Comparison of ENCODE assay signal across 18 cellular contexts in the genomic region with DNA sequence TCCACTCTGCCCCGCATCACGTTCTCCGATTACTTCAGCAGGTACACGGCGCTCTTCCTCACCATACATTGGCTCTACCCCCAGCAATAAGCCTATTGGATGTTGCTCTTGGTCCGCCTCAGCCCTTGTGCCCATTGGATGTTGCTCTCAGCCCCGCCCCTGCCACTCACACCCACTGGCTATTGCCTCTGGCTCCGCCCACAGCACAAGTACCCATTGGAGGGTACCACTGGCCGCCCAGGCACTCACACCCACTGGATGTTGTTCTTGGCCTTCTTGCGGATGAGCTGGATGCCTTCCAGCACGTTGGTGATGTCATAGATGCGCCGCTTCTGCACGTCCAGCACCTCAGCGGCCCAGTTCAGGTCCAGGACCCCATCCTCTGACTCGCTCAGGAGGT. TPM values are rescaled to one million over a fixed set of nuclear protein-coding genes. Genes with fewer than 3 reads are reported as not detected.
DNase-seq lines count a peak whose midpoint lies in the region; ATAC-seq and TF ChIP-seq lines count a peak whose summit lies in the region.
"Had no signal": no experiment of that assay in that cellular context is flagged by ENCODE, and none has a peak within 500 bp of the region (broad histone marks: within the 10 kb centered on the region; RNA-seq: fewer than 3 reads in every experiment).

No MANE protein-coding gene starts in this region.

- H4K5ac ChIP-seq in mesendoderm (ENCODE audit: low read length) = no peak overlapping the region

- H3K9me3 Mint-ChIP-seq in Caco-2 (ENCODE audit: unreplicated experiment) = no peaks in the 10 kb centered on the region
- H3K9me3 Mint-ChIP-seq: naive thymus-derived CD4-positive, alpha-beta T cell had no signal

- H3K4me3 ChIP-seq in Caco-2 (ENCODE audit: low read depth, low read length) (no peak overlapping the region), mesendoderm (ENCODE audit: low read length) (no peak overlapping the region), gastrocnemius medialis (no peak overlapping the region)
- H3K4me3 ChIP-seq: lower lobe of right lung, psoas muscle had no signal

- ATAC-seq in gastrocnemius medialis (no peak), GM19455 (IDR thresholded peaks at IDR 0.05; ENCODE audit: unreplicated experiment) (no peak), HG03175 (IDR thresholded peaks at IDR 0.05; ENCODE audit: unreplicated experiment) (no peak)
- ATAC-seq: foreskin keratinocyte; lower lobe of right lung; naive thymus-derived CD4-positive, alpha-beta T cell; psoas muscle; Right ventricle myocardium inferior had no signal

- peak; percentile 50 for DNase-seq in activated CD4-positive, alpha-beta T cell treated with anti-CD3 and anti-CD28 coated beads for 48 hours
- no peak for DNase-seq in activated CD4-positive, alpha-beta T cell treated with anti-CD3 and anti-CD28 coated beads for 1 hour
- DNase-seq in Caco-2 (peak; percentile 30 to 46), SK-N-DZ (ENCODE audit: low spot score) (peak; percentile 45), mesendoderm (peak; percentile 46), gastrocnemius medialis (no peak)
- DNase-seq: activated CD4-positive, alpha-beta T cell treated with anti-CD3 and anti-CD28 coated beads, Interleukin-2, amount 50 U/mL, for 1 hour; DMS79; foreskin keratinocyte; lower lobe of right lung; naive thymus-derived CD4-positive, alpha-beta T cell; NCI-H187; psoas muscle; stimulated activated CD4-positive, alpha-beta T cell treated with anti-CD3 and anti-CD28 coated beads, Interleukin-12 subunit alpha, Interleukin-12 subunit beta, amount 100 ng/mL, for 4 hours; T-helper 9 cell had no signal

- no peaks in the 10 kb centered on the region for H3K79me1 ChIP-seq in mesendoderm (ENCODE audit: low read length)

- H3K9me3 ChIP-seq in Caco-2 (no peaks in the 10 kb centered on the region), gastrocnemius medialis (no peaks in the 10 kb centered on the region)
- H3K9me3 ChIP-seq: lower lobe of right lung, psoas muscle had no signal

- no TSS peak for BruUV-seq in Caco-2 (replicated peaks; lab: Mats Ljungman, UMichigan)

- H3K4me3 Mint-ChIP-seq in Caco-2 (ENCODE audit: unreplicated experiment) = no peak overlapping the region
- H3K4me3 Mint-ChIP-seq: naive thymus-derived CD4-positive, alpha-beta T cell had no signal

- H3K4ac ChIP-seq in mesendoderm (ENCODE audit: low read depth, low read length) = no peak overlapping the region

- no peak overlapping the region for H4K8ac ChIP-seq in mesendoderm (ENCODE audit: low read depth, low read length)

- no peak for TF ChIP-seq POLR2A in gastrocnemius medialis (IDR thresholded peaks at IDR 0.05)

- CTCF ChIA-PET in Caco-2 (lab: Charles Lee) = no interaction called here

- POLR2A ChIA-PET in Caco-2 (lab: Charles Lee) = no interaction called here

- H3K4me1 Mint-ChIP-seq in Caco-2 (ENCODE audit: low read depth, unreplicated experiment) = no peaks in the 10 kb centered on the region

- no peak overlapping the region for H3K4me2 ChIP-seq in mesendoderm (ENCODE audit: low read length)

- H3K27ac Mint-ChIP-seq in Caco-2 (ENCODE audit: unreplicated experiment) = no peak overlapping the region

- TF ChIP-seq CTCF in Caco-2 (IDR thresholded peaks at IDR 0.05; ENCODE audit: insufficient read depth in 1 of 2, low read depth in 1 of 2, low read length in 1 of 2, severe bottlenecking in 1 of 2, unreplicated experiment in 1 of 2) (no peak), gastrocnemius medialis (IDR thresholded peaks at IDR 0.05 in 4 of 5, conservative IDR thresholded peaks at IDR 0.05 in 1 of 5) (no peak)

- H3K36me3 ChIP-seq in Caco-2 (ENCODE audit: control insufficient read depth, insufficient read depth, low read length) (no peaks in the 10 kb centered on the region; the same call in 1 of the 2 replicates), mesendoderm (ENCODE audit: control insufficient read depth, insufficient read depth, low read length) (no peaks in the 10 kb centered on the region), gastrocnemius medialis (no peaks in the 10 kb centered on the region)
- H3K36me3 ChIP-seq: lower lobe of right lung had no signal

- in situ Hi-C loops in gastrocnemius medialis (cut with MboI; ENCODE audit: low sequenced_read_pairs in 4 of 4) = no loop called here

- whole genome bisulfite sequencing in mesendoderm (ENCODE audit: extremely low coverage, insufficient coverage, low lambda C conversion rate) = no CpG with 5 or more reads among the region's 16 CpGs

- no peaks in the 10 kb centered on the region for H3K79me2 ChIP-seq in mesendoderm (ENCODE audit: control insufficient read depth, insufficient read depth, low read length)

- H2BK120ac ChIP-seq in mesendoderm (ENCODE audit: low read depth, low read length) = no peak overlapping the region

- no peaks in the 10 kb centered on the region for H3K27me3 ChIP-seq in Caco-2 (replicated peaks; ENCODE audit: control insufficient read depth, insufficient read depth, low read length)
- H3K27me3 ChIP-seq in mesendoderm (ENCODE audit: insufficient read depth, low read length, poor library complexity) = no peaks in the 10 kb centered on the region
- no peaks in the 10 kb centered on the region for H3K27me3 ChIP-seq in gastrocnemius medialis
- H3K27me3 ChIP-seq: foreskin keratinocyte had no signal

- no peak overlapping the region for H2BK5ac ChIP-seq in mesendoderm (ENCODE audit: low read length)

- H3K36me3 Mint-ChIP-seq in Caco-2 (ENCODE audit: insufficient read depth, unreplicated experiment) = peaks cover 28% of the 10 kb centered on the region

- H2BK15ac ChIP-seq in mesendoderm (replicated peaks; ENCODE audit: low read depth) = no peak overlapping the region

- H2AK5ac ChIP-seq in mesendoderm (ENCODE audit: low read length) = no peak overlapping the region

- H3K27ac ChIP-seq in mesendoderm (ENCODE audit: low read depth, low read length) = no peak overlapping the region
- H3K27ac ChIP-seq in gastrocnemius medialis = no peak overlapping the region
- H3K27ac ChIP-seq: foreskin keratinocyte, lower lobe of right lung, psoas muscle had no signal

- H3K9ac ChIP-seq in mesendoderm (ENCODE audit: low read length) = no peak overlapping the region

- H3K18ac ChIP-seq in mesendoderm (ENCODE audit: low read length) = no peak overlapping the region

- no peak overlapping the region for H3K23ac ChIP-seq in mesendoderm (ENCODE audit: low read length)

- H3K56ac ChIP-seq in mesendoderm (ENCODE audit: low read length) = no peak overlapping the region

- intact Hi-C loops in Caco-2 (cut with micrococcal nuclease; ENCODE audit: unreplicated experiment) (no loop called here), gastrocnemius medialis (cut with DNase I; ENCODE audit: low total_unique reads) (no loop called here)

- H3K4me1 ChIP-seq in Caco-2 = no peaks in the 10 kb centered on the region
- H3K4me1 ChIP-seq in mesendoderm (ENCODE audit: control insufficient read depth, low read depth, low read length) = no peaks in the 10 kb centered on the region
- H3K4me1 ChIP-seq in gastrocnemius medialis = no peaks in the 10 kb centered on the region
- H3K4me1 ChIP-seq: foreskin keratinocyte, psoas muscle had no signal

- no peaks in the 10 kb centered on the region for H3K27me3 Mint-ChIP-seq in Caco-2 (ENCODE audit: insufficient read depth, unreplicated experiment)
- H3K27me3 Mint-ChIP-seq: naive thymus-derived CD4-positive, alpha-beta T cell had no signal

RNA-seq across cellular contexts. Expression of gene E2F2, which starts 9.4 kb away (rescaled TPM):
- total RNA-seq in Caco-2 (2022) (9.1 and 9.5 TPM in 2 replicates), gastrocnemius medialis (under 1 TPM in 1 of 4 donors, not detected in 3; 0.40 TPM)
- polyA plus RNA-seq in SK-N-DZ (2014; cell fraction: cytosol; rRNA removed) = 26.6 and 31.0 TPM in 2 replicates
- 19.0 and 22.7 TPM in 2 replicates for polyA plus RNA-seq in SK-N-DZ (2014; cell fraction: nucleus; rRNA removed)
- 2.1 TPM for polyA plus RNA-seq in mesendoderm (2013, experiment 1 of 2)
- polyA plus RNA-seq in mesendoderm (2013, experiment 2 of 2) = 1.8 TPM
- polyA plus RNA-seq: naive thymus-derived CD4-positive, alpha-beta T cell had no signal

RNA-seq across cellular contexts. Expression of gene ASAP3, which starts 37.6 kb away (rescaled TPM):
- total RNA-seq in Caco-2 (2022) = 10.8 and 12.1 TPM in 2 replicates
- polyA plus RNA-seq in SK-N-DZ (2014; cell fraction: cytosol; rRNA removed) = 23.6 and 31.0 TPM in 2 replicates
- polyA plus RNA-seq in SK-N-DZ (2014; cell fraction: nucleus; rRNA removed) = 63.4 and 72.7 TPM in 2 replicates
- 24.5 TPM for polyA plus RNA-seq in mesendoderm (2013, experiment 1 of 2)
- polyA plus RNA-seq in mesendoderm (2013, experiment 2 of 2) = 24.9 TPM
- 100 to 1,000 TPM in 2 of 4 donors, 10 to 100 TPM in 2; 55.5 to 129 (median 93.2) TPM for total RNA-seq in gastrocnemius medialis

RNA-seq across cellular contexts. Expression of gene ID3, which starts 37.7 kb away (rescaled TPM):
- total RNA-seq in Caco-2 (2022) = 13.7 and 18.0 TPM in 2 replicates
- polyA plus RNA-seq in SK-N-DZ (2014; cell fraction: cytosol; rRNA removed) = 79.5 and 102 TPM in 2 replicates
- 83.1 and 85.5 TPM in 2 replicates for polyA plus RNA-seq in SK-N-DZ (2014; cell fraction: nucleus; rRNA removed)
- polyA plus RNA-seq in mesendoderm (2013, experiment 1 of 2) = 209 TPM
- 208 TPM for polyA plus RNA-seq in mesendoderm (2013, experiment 2 of 2)
- 100 to 1,000 TPM in 1 of 4 donors, 10 to 100 TPM in 3; 67.9 to 124 (median 83.0) TPM for total RNA-seq in gastrocnemius medialis

Comparison
In these comparisons a context has a peak if more than half of its experiments do, and no peak if none do; other contexts are left out.
1. DNase-seq: peak in activated CD4-positive, alpha-beta T cell treated with anti-CD3 and anti-CD28 coated beads for 48 hours (single experiment), Caco-2 (2 of 2), SK-N-DZ (single experiment) and mesendoderm (single experiment); none in activated CD4-positive, alpha-beta T cell treated with anti-CD3 and anti-CD28 coated beads for 1 hour (single experiment) and gastrocnemius medialis (0 of 2).